ENCODE assay signal across 2 cellular contexts in genomic region chr10:34252111-34252510, GRCh38.
A peak's percentile ranks its signal among the peaks of the same experiment; 100 is the strongest.
TF ChIP-seq lines count a peak whose summit lies in the region.

No MANE protein-coding gene starts in this region.

TF ChIP-seq in HEK293, 187 proteins besides CTCF, POLR2A, EP300 and RAD21 (continued from another document):
- TF ChIP-seq GLI2 (tag by site-specific recombination; IDR thresholded peaks at IDR 0.05; ENCODE audit: borderline replicate concordance, low read depth) (no peak), ZSCAN23 (tag by site-specific recombination; IDR thresholded peaks at IDR 0.05) (no peak), ZSCAN18 (tag by site-specific recombination; IDR thresholded peaks at IDR 0.05) (no peak), GLIS1 (tag by site-specific recombination; IDR thresholded peaks at IDR 0.05) (peak; percentile 76), BCL11A (tag by site-specific recombination; IDR thresholded peaks at IDR 0.05; ENCODE audit: low read depth) (no peak), SCRT2 (tag by site-specific recombination; IDR thresholded peaks at IDR 0.05) (peak; percentile 87), YY2 (tag by site-specific recombination; IDR thresholded peaks at IDR 0.05) (no peak), ZBTB26 (tag by site-specific recombination; optimal IDR thresholded peaks at IDR 0.05) (no peak), ZSCAN5A (tag by site-specific recombination; IDR thresholded peaks at IDR 0.05) (no peak), YY1 (tag by site-specific recombination; IDR thresholded peaks at IDR 0.05) (no peak), ZBTB7A (tag by site-specific recombination; IDR thresholded peaks at IDR 0.05; ENCODE audit: low read depth) (no peak), ZNF132 (tag by site-specific recombination; IDR thresholded peaks at IDR 0.05; ENCODE audit: borderline replicate concordance) (no peak), ZNF148 (tag by site-specific recombination; IDR thresholded peaks at IDR 0.05; ENCODE audit: borderline replicate concordance) (no peak)
TF ChIP-seq in HEK293: peak in this region for 3.

TF ChIP-seq in H1, 55 proteins besides CTCF, POLR2A, EP300 and RAD21 (continued from another document):
- TF ChIP-seq TEAD4 (IDR thresholded peaks at IDR 0.05; ENCODE audit: low read depth, low read length) (peak; percentile 29; the same call in 1 of the 2 replicates), FOSL1 (IDR thresholded peaks at IDR 0.05; ENCODE audit: insufficient read depth, low read depth, low read length) (no peak), RFX5 (IDR thresholded peaks at IDR 0.05; ENCODE audit: borderline replicate concordance, low read depth, low read length) (no peak), ATF3 (IDR thresholded peaks at IDR 0.05; ENCODE audit: insufficient read depth, low read depth, low read length) (no peak), CHD1 (IDR thresholded peaks at IDR 0.05; ENCODE audit: low read depth, low read length) (no peak), KDM4A (IDR thresholded peaks at IDR 0.05; ENCODE audit: low read depth, low read length, severe bottlenecking) (no peak), GABPA (IDR thresholded peaks at IDR 0.05; ENCODE audit: borderline replicate concordance, insufficient read depth, low read length) (no peak), SIRT6 (IDR thresholded peaks at IDR 0.05; ENCODE audit: low read length) (no peak), JUND (IDR thresholded peaks at IDR 0.05; ENCODE audit: low read length) (peak; percentile 64; the same call in 1 of the 2 replicates), MAX (IDR thresholded peaks at IDR 0.05) (0 out of 2 replicates have a peak, but pooled peaks have one; percentile 8), YY1 (IDR thresholded peaks at IDR 0.05; ENCODE audit: low read depth, low read length) (no peak), ASH2L (IDR thresholded peaks at IDR 0.05; ENCODE audit: low read length) (no peak), KDM5A (IDR thresholded peaks at IDR 0.05; ENCODE audit: low read length) (no peak), MAFK (IDR thresholded peaks at IDR 0.05; ENCODE audit: low read depth, low read length) (no peak), CTBP2 (IDR thresholded peaks at IDR 0.05; ENCODE audit: borderline replicate concordance, insufficient read depth, insufficient read length, low read length) (no peak)
